9 cellular contexts compared by ENCODE assay signal in the genomic region with DNA sequence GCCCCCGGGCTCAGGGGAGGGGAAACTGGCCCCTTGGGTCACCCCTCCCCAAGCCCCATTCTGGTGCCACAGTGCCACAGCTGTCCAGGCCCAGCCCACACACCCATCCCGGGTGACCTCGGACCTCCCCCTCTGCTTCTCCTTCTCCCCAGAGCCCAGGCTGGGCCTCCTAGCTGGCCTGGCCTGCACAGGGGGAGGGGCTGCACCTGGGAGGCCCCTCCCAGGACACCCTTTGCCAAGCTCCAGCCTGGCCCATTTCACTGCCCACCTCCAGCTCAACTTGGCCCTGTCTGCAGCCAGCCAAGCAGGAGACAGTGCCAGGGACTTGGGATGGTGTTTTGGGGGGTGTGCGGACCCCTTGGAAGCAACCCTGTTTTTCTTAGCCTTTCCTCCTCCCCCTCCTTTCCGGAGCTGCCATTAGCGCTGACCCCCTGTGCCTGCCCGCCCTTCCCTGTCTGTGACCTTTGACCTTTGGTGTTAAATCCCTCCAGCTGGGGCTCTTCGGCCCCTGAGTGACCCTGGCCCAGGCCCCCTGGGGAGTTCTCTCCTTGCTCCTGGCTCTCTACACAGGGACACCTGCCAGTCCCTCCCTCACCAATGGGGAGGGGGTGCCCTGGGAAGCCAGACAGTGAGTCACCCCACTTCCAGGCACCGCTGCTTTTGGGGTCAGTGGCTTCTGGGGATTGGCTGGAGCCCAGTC. TPM values are rescaled to one million over a fixed set of nuclear protein-coding genes. Genes with fewer than 3 reads are reported as not detected.
DNase-seq lines count a peak whose midpoint lies in the region; ATAC-seq, FAIRE-seq and TF ChIP-seq lines count a peak whose summit lies in the region.
"Had no signal": no experiment of that assay in that cellular context is flagged by ENCODE, and none has a peak within 500 bp of the region (broad histone marks: within the 10 kb centered on the region; RNA-seq: fewer than 3 reads in every experiment).

No MANE protein-coding gene starts in this region.

- no peak for TF ChIP-seq EP300 in H1 (IDR thresholded peaks at IDR 0.05; ENCODE audit: borderline replicate concordance in 1 of 2, low read depth in 2 of 2, low read length in 2 of 2)

- H2BK15ac ChIP-seq in H1 (ENCODE audit: low read length), result no peak overlapping the region

- no peak overlapping the region for H3K56ac ChIP-seq in H1 (replicated peaks; ENCODE audit: insufficient read length, low read depth, low read length)

- no peak overlapping the region for H3K9ac ChIP-seq in H1 (replicated peaks in 1 of 4; ENCODE audit: extremely low read depth in 1 of 4, low read depth in 3 of 4, low read length in 3 of 4)

- H2BK120ac ChIP-seq in H1 (replicated peaks; ENCODE audit: low read depth, low read length), result no peak overlapping the region

- no peaks in the 10 kb centered on the region for H3K27me3 ChIP-seq in AG04450 (ENCODE audit: control insufficient read depth, insufficient read depth, low read length)
- H3K27me3 ChIP-seq in H1 (replicated peaks in 1 of 4; ENCODE audit: control insufficient read depth in 3 of 4, extremely low read depth in 1 of 4, insufficient read depth in 3 of 4, low read length in 3 of 4), result peaks cover 0 to 15% (median 11%) of the 10 kb centered on the region in 4 experiments; a peak in 6 of 7 replicates

- H2BK20ac ChIP-seq in H1 (ENCODE audit: low read length), result no peak overlapping the region

- peaks cover 0 to 40% (median 34%) of the 10 kb centered on the region in 4 experiments; a peak in 6 of 7 replicates for H3K4me1 ChIP-seq in H1 (replicated peaks in 1 of 4; ENCODE audit: control insufficient read depth in 3 of 4, insufficient read depth in 4 of 4, low read length in 3 of 4)

- H2BK5ac ChIP-seq in H1 (ENCODE audit: low read depth, low read length), result no peak overlapping the region; the same call in 1 of the 2 replicates

- no peak overlapping the region for H4K91ac ChIP-seq in H1 (replicated peaks; ENCODE audit: insufficient read length, low read length)

- peaks cover 0 to 60% of the 10 kb centered on the region in 2 experiments; a peak in 3 of 4 replicates for H3K79me2 ChIP-seq in H1 (ENCODE audit: control insufficient read depth in 1 of 2, insufficient read depth in 2 of 2, low read length in 2 of 2)

- H3K4ac ChIP-seq in H1 (replicated peaks; ENCODE audit: insufficient read length, low read depth, low read length), result peak overlapping the region; percentile 78

- no peak overlapping the region for H2AFZ ChIP-seq in H1 (ENCODE audit: low read length)

- H3K27ac ChIP-seq in AG04450 (ENCODE audit: low read depth, low read length), result peak overlapping the region; percentile 21
- H3K27ac ChIP-seq in H1 (ENCODE audit: low read depth, low read length), result no peak overlapping the region

- no peak overlapping the region for H3K14ac ChIP-seq in H1 (ENCODE audit: insufficient read length)

- no peak overlapping the region for H4K8ac ChIP-seq in H1 (ENCODE audit: extremely low read depth, insufficient read depth, low read length)

- 78% methylated on average over 8 of the region's 9 CpGs; no CpG with 5 or more reads in 1 of the 2 experiments for WGBS in H1 (ENCODE audit: extremely low coverage in 1 of 2, insufficient coverage in 1 of 2, insufficient read length in 1 of 2, insufficient replicate concordance in 2 of 2, low coverage in 1 of 2, low lambda C conversion rate in 2 of 2, missing lambda C conversion rate in 1 of 2), 2 experiments

- H3K4me3 Mint-ChIP-seq in natural killer cell treated with Interleukin-12 subunit alpha and Interleukin-12 subunit beta and Interleukin-15 and Interleukin-18, amount 100 ng/mL, for 72 hours, result peak overlapping the region; percentile 27

- H3K9me3 ChIP-seq in AG04450 (ENCODE audit: control insufficient read depth, insufficient read depth, low read length) (no peaks in the 10 kb centered on the region; the same call in 1 of the 2 replicates), H1 (ENCODE audit: insufficient read depth in 2 of 2, low read depth in 1 of 2, low read length in 1 of 2) (no peaks in the 10 kb centered on the region)

- H3K9me3 Mint-ChIP-seq in natural killer cell treated with Interleukin-12 subunit alpha and Interleukin-12 subunit beta and Interleukin-15 and Interleukin-18, amount 100 ng/mL, for 72 hours, result no peaks in the 10 kb centered on the region

- TF ChIP-seq RAD21 in H1 (IDR thresholded peaks at IDR 0.05 in 1 of 2, conservative IDR thresholded peaks at IDR 0.05 in 1 of 2; ENCODE audit: low read depth in 2 of 2, low read length in 2 of 2), result no peak

- CTCF ChIA-PET in AG04450 (lab: Charles Lee), result interaction anchor here (0.7 to 1.1 kb wide), 2 partner anchors 29 to 85 kb away, joined by 3 to 4 read pairs; no protein-coding TSS in a partner anchor
- CTCF ChIA-PET in H1 (lab: Charles Lee; ENCODE audit: partially characterized antibody), result interaction anchor here (0.8 to 16.7 kb wide), 11 partner anchors 7 to 86 kb away, joined by 3 to 300 read pairs (median 4); no protein-coding TSS in a partner anchor

- DNase-seq in AG04450 (ENCODE audit: low read depth, low spot score) (no peak), NCI-H226 (peak; percentile 77), H1 (ENCODE audit: low read depth in 1 of 2, low spot score in 2 of 2) (peak in 1 of 2 experiments; percentile 48), NOMO-1 treated with dmso at 0.1 percent for 144 hours (lab: John Stamatoyannopoulos, UW; ENCODE audit: unreplicated experiment) (no peak)
- DNase-seq in natural killer cell treated with Interleukin-12 subunit alpha and Interleukin-12 subunit beta and Interleukin-15 and Interleukin-18, amount 100 ng/mL, for 72 hours (ENCODE audit: low spot score), result no peak
- no peak for DNase-seq in stimulated activated CD8-positive, alpha-beta memory T cell treated with anti-CD3 and anti-CD28 coated beads, Interleukin-4, amount 100 ng/mL, for 48 hours

- H3K4me3 ChIP-seq in AG04450 (ENCODE audit: low read depth, low read length), result peak overlapping the region; percentile 76
- H3K4me3 ChIP-seq in H1 (ENCODE audit: extremely low read depth in 1 of 4, insufficient read depth in 2 of 4, low read depth in 3 of 4, low read length in 4 of 4), result peak overlapping the region in 1 of 4 experiments; percentile 92; a peak in 1 of 8 replicates

- H2AK5ac ChIP-seq in H1 (ENCODE audit: low read depth, low read length), result no peak overlapping the region; the same call in 1 of the 2 replicates

- POLR2A ChIA-PET in AG04450 (lab: Yijun Ruan, JAX), result interaction anchor here (0.8 to 1.5 kb wide), 4 partner anchors 8 to 46 kb away, joined by 3 to 6 read pairs (median 4); no protein-coding TSS in a partner anchor
- POLR2A ChIA-PET in H1 (lab: Charles Lee; ENCODE audit: partially characterized antibody), result interaction anchor here (0.9 to 4.2 kb wide), 11 partner anchors 9 to 51 kb away, joined by 3 to 34 read pairs (median 4); a partner anchor contains a TSS

- FAIRE-seq in H1 (lab: Jason Lieb, UNC), result no peak
- FAIRE-seq: islet of Langerhans had no signal

- no peaks in the 10 kb centered on the region for H3K36me3 ChIP-seq in H1 (ENCODE audit: control insufficient read depth in 2 of 4, insufficient read depth in 4 of 4, low read length in 3 of 4)

- H3K27ac Mint-ChIP-seq in natural killer cell treated with Interleukin-12 subunit alpha and Interleukin-12 subunit beta and Interleukin-15 and Interleukin-18, amount 100 ng/mL, for 72 hours, result no peak overlapping the region

- no peak for TF ChIP-seq POLR2A in H1 (IDR thresholded peaks at IDR 0.05; ENCODE audit: control extremely low read depth in 1 of 2, low read depth in 2 of 2, low read length in 2 of 2)

- no peak overlapping the region for H4K5ac ChIP-seq in H1 (ENCODE audit: insufficient read length, low read depth, low read length)

- peaks cover 19 to 22% of the 10 kb centered on the region in 2 experiments for H4K20me1 ChIP-seq in H1 (replicated peaks in 1 of 2; ENCODE audit: control insufficient read depth in 1 of 2, insufficient read depth in 2 of 2, low read length in 2 of 2)

- peaks cover 12% of the 10 kb centered on the region for H3K23me2 ChIP-seq in H1 (ENCODE audit: low read depth, low read length)

- H3K4me2 ChIP-seq in H1 (ENCODE audit: insufficient read depth in 1 of 2, low read depth in 2 of 2, low read length in 2 of 2), result peak overlapping the region; percentile 47 to 64

- H3K36me3 Mint-ChIP-seq in natural killer cell treated with Interleukin-12 subunit alpha and Interleukin-12 subunit beta and Interleukin-15 and Interleukin-18, amount 100 ng/mL, for 72 hours, result peaks cover 5% of the 10 kb centered on the region

- H3K4me1 Mint-ChIP-seq in natural killer cell treated with Interleukin-12 subunit alpha and Interleukin-12 subunit beta and Interleukin-15 and Interleukin-18, amount 100 ng/mL, for 72 hours (ENCODE audit: low read depth in 2 of 2), result peaks cover 11 to 14% of the 10 kb centered on the region in 2 donors

- H3K23ac ChIP-seq in H1 (ENCODE audit: insufficient read length), result no peak overlapping the region

- TF ChIP-seq CTCF in AG04450 (IDR thresholded peaks at IDR 0.05; ENCODE audit: low read depth, low read length) (no peak), H1 (IDR thresholded peaks at IDR 0.05; ENCODE audit: control extremely low read depth in 1 of 3, insufficient read depth in 1 of 3, low read depth in 1 of 3, low read length in 3 of 3) (no peak)

- H3K79me1 ChIP-seq in H1 (ENCODE audit: low read depth, low read length), result peaks cover 11% of the 10 kb centered on the region

- H3K27me3 Mint-ChIP-seq in natural killer cell treated with Interleukin-12 subunit alpha and Interleukin-12 subunit beta and Interleukin-15 and Interleukin-18, amount 100 ng/mL, for 72 hours, result peaks cover 10 to 12% of the 10 kb centered on the region in 2 donors

- peak overlapping the region; percentile 39; the same call in 1 of the 2 replicates for H2BK12ac ChIP-seq in H1 (ENCODE audit: low read depth, low read length)

- no peak for ATAC-seq in natural killer cell treated with Interleukin-12 subunit alpha and Interleukin-12 subunit beta and Interleukin-15 and Interleukin-18, amount 100 ng/mL, for 72 hours
- ATAC-seq in GM21447 (IDR thresholded peaks at IDR 0.05; ENCODE audit: unreplicated experiment) (no peak), HG02571 (IDR thresholded peaks at IDR 0.05; ENCODE audit: unreplicated experiment) (no peak)

- no peak overlapping the region; the same call in 1 of the 2 replicates for H3K18ac ChIP-seq in H1 (ENCODE audit: extremely low read depth, low read length)

RNA-seq across cellular contexts. Expression of a gene that starts 1.8 kb away (rescaled TPM):
- polyA plus RNA-seq in AG04450 (2011; rRNA removed) (2.2 and 2.9 TPM in 2 replicates), H1 (2011; rRNA removed) (4.3 and 7.6 TPM in 2 replicates)
- 3.1 and 3.4 TPM in 2 replicates for polyA minus RNA-seq in AG04450 (2011; rRNA and poly(A)+ RNA removed)
- 17.4 and 18.6 TPM in 2 replicates for total RNA-seq in H1 (2021; fragmentation: NEBNext Ultra II Directional; extraction: Animal tissue kit (Norgen Biotek cat#: 25700))
- polyA plus RNA-seq in H1 (2011; cell fraction: cytosol; rRNA removed), result 2.7 TPM
- 8.4 TPM for polyA plus RNA-seq in H1 (2011; cell fraction: nucleus; rRNA removed)
- 8.3 to 13.8 TPM (median 12.3 TPM) in 4 replicates for polyA plus RNA-seq in H1 (2012, experiment 1 of 2)
- polyA plus RNA-seq in H1 (2012, experiment 2 of 2), result 11.8 TPM
- 9.4 TPM for polyA plus RNA-seq in H1 (2013, experiment 1 of 2)
- 9.5 TPM for polyA plus RNA-seq in H1 (2013, experiment 2 of 2)
- polyA minus RNA-seq in H1 (2011; rRNA and poly(A)+ RNA removed), result 2.0 and 3.2 TPM in 2 replicates
- 7.0 TPM for polyA minus RNA-seq in H1 (2011; cell fraction: cytosol; rRNA and poly(A)+ RNA removed)
- polyA minus RNA-seq in H1 (2011; cell fraction: nucleus; rRNA and poly(A)+ RNA removed), result 5.7 TPM
- total RNA-seq in natural killer cell treated with Interleukin-12 subunit alpha and Interleukin-12 subunit beta and Interleukin-15 and Interleukin-18, amount 100 ng/mL, for 72 hours, result under 1 TPM; 0.31 to 0.43 TPM

RNA-seq across cellular contexts. Expression of a gene that starts 33.5 kb away (rescaled TPM):
- 18.4 and 23.8 TPM in 2 replicates for polyA plus RNA-seq in AG04450 (2011; rRNA removed)
- polyA minus RNA-seq in AG04450 (2011; rRNA and poly(A)+ RNA removed), result 5.6 and 8.6 TPM in 2 replicates
- 78.3 and 84.4 TPM in 2 replicates for total RNA-seq in H1 (2021; fragmentation: NEBNext Ultra II Directional; extraction: Animal tissue kit (Norgen Biotek cat#: 25700))
- polyA plus RNA-seq in H1 (2011; rRNA removed), result 198 and 228 TPM in 2 replicates
- 154 TPM for polyA plus RNA-seq in H1 (2011; cell fraction: cytosol; rRNA removed)
- 131 TPM for polyA plus RNA-seq in H1 (2011; cell fraction: nucleus; rRNA removed)
- polyA plus RNA-seq in H1 (2012, experiment 1 of 2), result 57.3 to 96.0 TPM (median 90.9 TPM) in 4 replicates
- polyA plus RNA-seq in H1 (2012, experiment 2 of 2), result 222 TPM
- polyA plus RNA-seq in H1 (2013, experiment 1 of 2), result 161 TPM
- polyA plus RNA-seq in H1 (2013, experiment 2 of 2), result 151 TPM
- polyA minus RNA-seq in H1 (2011; rRNA and poly(A)+ RNA removed), result 12.3 and 15.6 TPM in 2 replicates
- polyA minus RNA-seq in H1 (2011; cell fraction: cytosol; rRNA and poly(A)+ RNA removed), result 31.5 TPM
- 32.7 TPM for polyA minus RNA-seq in H1 (2011; cell fraction: nucleus; rRNA and poly(A)+ RNA removed)
- 100 to 1,000 TPM in 1 of 2 donors, 10 to 100 TPM in 1; 59.0 to 114 TPM for total RNA-seq in natural killer cell treated with Interleukin-12 subunit alpha and Interleukin-12 subunit beta and Interleukin-15 and Interleukin-18, amount 100 ng/mL, for 72 hours

RNA-seq across cellular contexts. Expression of a gene that starts 44.8 kb away (rescaled TPM):
- polyA plus RNA-seq in AG04450 (2011; rRNA removed), result 2.9 and 3.9 TPM in 2 replicates
- 17.8 and 32.9 TPM in 2 replicates for polyA minus RNA-seq in AG04450 (2011; rRNA and poly(A)+ RNA removed)
- 41.0 and 41.6 TPM in 2 replicates for total RNA-seq in H1 (2021; fragmentation: NEBNext Ultra II Directional; extraction: Animal tissue kit (Norgen Biotek cat#: 25700))
- polyA plus RNA-seq in H1 (2011; rRNA removed), result 16.1 and 21.3 TPM in 2 replicates
- polyA plus RNA-seq in H1 (2011; cell fraction: cytosol; rRNA removed), result 20.1 TPM
- polyA plus RNA-seq in H1 (2011; cell fraction: nucleus; rRNA removed), result 40.5 TPM
- 20.6 to 34.7 TPM (median 28.3 TPM) in 4 replicates for polyA plus RNA-seq in H1 (2012, experiment 1 of 2)
- 17.6 TPM for polyA plus RNA-seq in H1 (2012, experiment 2 of 2)
- polyA plus RNA-seq in H1 (2013, experiment 1 of 2), result 18.0 TPM
- 18.0 TPM for polyA plus RNA-seq in H1 (2013, experiment 2 of 2)
- polyA minus RNA-seq in H1 (2011; rRNA and poly(A)+ RNA removed), result 29.6 and 44.4 TPM in 2 replicates
- polyA minus RNA-seq in H1 (2011; cell fraction: cytosol; rRNA and poly(A)+ RNA removed), result 36.2 TPM
- 30.1 TPM for polyA minus RNA-seq in H1 (2011; cell fraction: nucleus; rRNA and poly(A)+ RNA removed)
- 10 to 100 TPM; 10.8 to 46.2 TPM for total RNA-seq in natural killer cell treated with Interleukin-12 subunit alpha and Interleukin-12 subunit beta and Interleukin-15 and Interleukin-18, amount 100 ng/mL, for 72 hours

RNA-seq across cellular contexts. Expression of a gene that starts 54.0 kb away (rescaled TPM):
- polyA plus RNA-seq in AG04450 (2011; rRNA removed) (19.1 and 27.8 TPM in 2 replicates), H1 (2011; rRNA removed) (11.3 and 25.2 TPM in 2 replicates)
- polyA minus RNA-seq in AG04450 (2011; rRNA and poly(A)+ RNA removed), result 11.2 and 13.0 TPM in 2 replicates
- total RNA-seq in H1 (2021; fragmentation: NEBNext Ultra II Directional; extraction: Animal tissue kit (Norgen Biotek cat#: 25700)), result 9.6 and 10.1 TPM in 2 replicates
- polyA plus RNA-seq in H1 (2011; cell fraction: cytosol; rRNA removed), result 7.2 TPM
- polyA plus RNA-seq in H1 (2011; cell fraction: nucleus; rRNA removed), result 15.2 TPM
- 3.4 to 8.6 TPM (median 7.8 TPM) in 4 replicates for polyA plus RNA-seq in H1 (2012, experiment 1 of 2)
- polyA plus RNA-seq in H1 (2012, experiment 2 of 2), result 6.1 TPM
- 16.7 TPM for polyA plus RNA-seq in H1 (2013, experiment 1 of 2)
- polyA plus RNA-seq in H1 (2013, experiment 2 of 2), result 14.5 TPM
- 3.4 and 4.5 TPM in 2 replicates for polyA minus RNA-seq in H1 (2011; rRNA and poly(A)+ RNA removed)
- 11.4 TPM for polyA minus RNA-seq in H1 (2011; cell fraction: cytosol; rRNA and poly(A)+ RNA removed)
- polyA minus RNA-seq in H1 (2011; cell fraction: nucleus; rRNA and poly(A)+ RNA removed), result 22.5 TPM
- total RNA-seq in natural killer cell treated with Interleukin-12 subunit alpha and Interleukin-12 subunit beta and Interleukin-15 and Interleukin-18, amount 100 ng/mL, for 72 hours, result under 1 TPM in 1 of 2 donors, not detected in 1; 0.33 TPM

Comparison
In these comparisons a context has a peak if more than half of its experiments do, and no peak if none do; other contexts are left out.
1. RNA of a gene that starts 1.8 kb away (total RNA-seq): 17.4 to 18.6 TPM in H1; 0.31 to 0.43 TPM in natural killer cell treated with Interleukin-12 subunit alpha and Interleukin-12 subunit beta and Interleukin-15 and Interleukin-18, amount 100 ng/mL, for 72 hours; every median in the first group is over 10 times any median in the second.